In the genomic region with DNA sequence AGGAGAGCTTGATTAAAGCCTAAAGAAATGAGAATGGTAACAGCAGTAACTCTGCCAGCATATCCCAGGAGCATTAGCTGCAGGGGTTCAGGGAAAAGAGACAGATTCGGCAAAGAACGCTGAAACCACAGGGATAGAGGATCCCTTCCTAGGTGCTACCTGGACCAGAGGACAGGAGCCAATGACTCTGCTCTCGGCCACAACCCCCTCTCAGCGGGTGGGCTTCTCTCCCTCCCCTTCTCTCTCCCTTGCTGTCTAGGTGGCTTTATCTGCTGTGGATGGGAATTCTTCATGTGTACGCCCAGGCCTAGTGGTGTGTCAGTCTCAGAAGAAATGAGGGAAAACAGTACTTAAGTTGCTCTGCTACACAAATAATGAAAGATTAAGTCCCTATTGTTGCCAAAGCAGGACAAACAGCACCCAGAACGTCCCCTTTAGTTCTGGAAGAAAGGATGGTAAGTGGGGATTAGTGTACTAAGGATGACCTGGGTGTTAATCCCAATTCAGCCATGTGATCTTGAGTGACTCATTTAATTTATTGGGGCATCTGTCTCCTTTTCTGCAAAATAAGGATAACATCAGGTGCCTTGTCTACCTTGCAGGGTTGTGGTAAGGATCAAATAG, we compare ENCODE assay signal across 19 cellular contexts.
DNase-seq lines count a peak whose midpoint lies in the region; TF ChIP-seq lines count a peak whose summit lies in the region.
"Had no signal": no experiment of that assay in that cellular context is flagged by ENCODE, and none has a peak within 500 bp of the region (broad histone marks: within the 10 kb centered on the region; RNA-seq: fewer than 3 reads in every experiment).

No MANE protein-coding gene starts in this region.

- peaks cover 35% of the 10 kb centered on the region for H3F3A ChIP-seq in neural progenitor cell (ENCODE audit: low read depth)

- H3K9me3 ChIP-seq in neural progenitor cell (ENCODE audit: low read depth) (no peaks in the 10 kb centered on the region), Peyer's patch (no peaks in the 10 kb centered on the region), A673 (ENCODE audit: low read depth, low read length, poor library complexity, severe bottlenecking) (no peaks in the 10 kb centered on the region)
- H3K9me3 ChIP-seq: SK-N-SH had no signal

- no peak overlapping the region for H3K27ac Mint-ChIP-seq in neural progenitor cell
- H3K27ac Mint-ChIP-seq: B cell had no signal

- TF ChIP-seq CTCF in neural progenitor cell (IDR thresholded peaks at IDR 0.05) (no peak), Peyer's patch (IDR thresholded peaks at IDR 0.05) (no peak), A673 (conservative IDR thresholded peaks at IDR 0.05; ENCODE audit: low read depth, low read length) (no peak)

- H3K27me3 ChIP-seq in neural progenitor cell: no peaks in the 10 kb centered on the region
- no peaks in the 10 kb centered on the region for H3K27me3 ChIP-seq in Peyer's patch
- H3K27me3 ChIP-seq in A673 (replicated peaks; ENCODE audit: insufficient read depth, low read depth, low read length, poor library complexity): no peaks in the 10 kb centered on the region

- H3K4me3 ChIP-seq in neural progenitor cell (no peak overlapping the region), Peyer's patch (no peak overlapping the region), A673 (ENCODE audit: low read depth, low read length, poor library complexity, severe bottlenecking) (no peak overlapping the region)

- peaks cover 6% of the 10 kb centered on the region for H3K4me1 Mint-ChIP-seq in neural progenitor cell

- H3K4me2 ChIP-seq in neural progenitor cell: peak overlapping the region; percentile 44
- H3K4me2 ChIP-seq: SK-N-SH had no signal

- no peak overlapping the region for H3K27ac ChIP-seq in neural progenitor cell
- no peak overlapping the region for H3K27ac ChIP-seq in Peyer's patch
- no peak overlapping the region for H3K27ac ChIP-seq in A673 (ENCODE audit: low read depth, low read length, poor library complexity, severe bottlenecking)
- H3K27ac ChIP-seq: 22Rv1 had no signal

- no peaks in the 10 kb centered on the region for H3K36me3 ChIP-seq in neural progenitor cell
- H3K36me3 ChIP-seq in Peyer's patch: no peaks in the 10 kb centered on the region
- no peaks in the 10 kb centered on the region for H3K36me3 ChIP-seq in A673 (ENCODE audit: insufficient read depth, low read length, poor library complexity, severe bottlenecking)

- intact Hi-C loops in A673 (cut with micrococcal nuclease; ENCODE audit: unreplicated experiment): no loop called here

- no peaks in the 10 kb centered on the region for H3K9me3 Mint-ChIP-seq in neural progenitor cell

- H2AFZ ChIP-seq in neural progenitor cell (replicated peaks): no peak overlapping the region

- H3K79me2 ChIP-seq in neural progenitor cell (ENCODE audit: low read depth): no peaks in the 10 kb centered on the region

- no peaks in the 10 kb centered on the region for H3K36me3 Mint-ChIP-seq in neural progenitor cell

- CTCF ChIA-PET in A673 (lab: Charles Lee): no interaction called here

- peaks cover 5% of the 10 kb centered on the region for H4K20me1 ChIP-seq in neural progenitor cell (ENCODE audit: low read depth)

- no peak overlapping the region for H3K9ac ChIP-seq in neural progenitor cell
- H3K9ac ChIP-seq: SK-N-SH had no signal

- H3K4me1 ChIP-seq in neural progenitor cell (peaks cover 24% of the 10 kb centered on the region), Peyer's patch (no peaks in the 10 kb centered on the region), A673 (ENCODE audit: insufficient read depth, low read length, poor library complexity, severe bottlenecking) (no peaks in the 10 kb centered on the region)

- H3K27me3 Mint-ChIP-seq in neural progenitor cell (ENCODE audit: insufficient read depth, low read depth): peaks cover 3% of the 10 kb centered on the region
- H3K27me3 Mint-ChIP-seq: B cell had no signal

- TF ChIP-seq POLR2A in Peyer's patch (IDR thresholded peaks at IDR 0.05): no peak

- POLR2A ChIA-PET in A673 (lab: Charles Lee; ENCODE audit: low non-redundant PET): no interaction called here

- H3K4me3 Mint-ChIP-seq in neural progenitor cell: no peak overlapping the region
- H3K4me3 Mint-ChIP-seq: B cell had no signal

- no TSS peak for BruUV-seq in A673 (replicated peaks; lab: Mats Ljungman, UMichigan)

- peak; percentile 29 for DNase-seq in NCI-H146 (lab: John Stamatoyannopoulos, UW)
- no peak for DNase-seq in NCI-H146 treated with DMSO at 0.1 percent for 48 hours (lab: John Stamatoyannopoulos, UW; ENCODE audit: unreplicated experiment)
- DNase-seq in NCI-H524 treated with DMSO at 0.1 percent for 48 hours (lab: John Stamatoyannopoulos, UW): peak; percentile 95
- DNase-seq in cerebellar cortex (ENCODE audit: low spot score): peak; percentile 34
- peak; percentile 64 for DNase-seq in neural progenitor cell (ENCODE audit: low spot score)
- no peak for DNase-seq in H4 (ENCODE audit: low spot score)
- no peak for DNase-seq in Peyer's patch
- no peak for DNase-seq in A673 (ENCODE audit: low spot score)
- DNase-seq: GF-D8, MM.1S, NCI-H1092, NCI-H1436 treated with DMSO at 0.1 percent for 48 hours, NCI-H2081, NCI-H2227 treated with DMSO at 0.1 percent for 48 hours, NCI-H526, SHP77 treated with DMSO at 0.1 percent for 48 hours, SK-N-SH had no signal

Comparison
In these comparisons a context has a peak if more than half of its experiments do, and no peak if none do; other contexts are left out.
1. DNase-seq: peak in NCI-H146 (single experiment), NCI-H524 treated with DMSO at 0.1 percent for 48 hours (single experiment), cerebellar cortex (single experiment) and neural progenitor cell (single experiment); none in NCI-H146 treated with DMSO at 0.1 percent for 48 hours (single experiment), H4 (single experiment), Peyer's patch (0 of 3) and A673 (single experiment).